ENCODE assay signal across 1 cellular context in genomic region chr19:1205114-1206062, GRCh38.
A peak's percentile ranks its signal among the peaks of the same experiment; 100 is the strongest.
TF ChIP-seq lines count a peak whose summit lies in the region.

STK11 (plus strand) TSS chr19:1205778; CDS start chr19:1206914, 1,136 bp downstream.

TF ChIP-seq in K562, 482 proteins besides CTCF, POLR2A, EP300 and RAD21 (continued from another document and continues in another):
- TF ChIP-seq PCBP1 (IDR thresholded peaks at IDR 0.05; ENCODE audit: low read depth, low read length, poor library complexity, severe bottlenecking): no peak
- no peak for TF ChIP-seq ZNF146 (CRISPR knock-in tag; IDR thresholded peaks at IDR 0.05; ENCODE audit: unreplicated experiment)
- no peak for TF ChIP-seq COPS2 (conservative IDR thresholded peaks at IDR 0.05)
- TF ChIP-seq, protein P1, sequence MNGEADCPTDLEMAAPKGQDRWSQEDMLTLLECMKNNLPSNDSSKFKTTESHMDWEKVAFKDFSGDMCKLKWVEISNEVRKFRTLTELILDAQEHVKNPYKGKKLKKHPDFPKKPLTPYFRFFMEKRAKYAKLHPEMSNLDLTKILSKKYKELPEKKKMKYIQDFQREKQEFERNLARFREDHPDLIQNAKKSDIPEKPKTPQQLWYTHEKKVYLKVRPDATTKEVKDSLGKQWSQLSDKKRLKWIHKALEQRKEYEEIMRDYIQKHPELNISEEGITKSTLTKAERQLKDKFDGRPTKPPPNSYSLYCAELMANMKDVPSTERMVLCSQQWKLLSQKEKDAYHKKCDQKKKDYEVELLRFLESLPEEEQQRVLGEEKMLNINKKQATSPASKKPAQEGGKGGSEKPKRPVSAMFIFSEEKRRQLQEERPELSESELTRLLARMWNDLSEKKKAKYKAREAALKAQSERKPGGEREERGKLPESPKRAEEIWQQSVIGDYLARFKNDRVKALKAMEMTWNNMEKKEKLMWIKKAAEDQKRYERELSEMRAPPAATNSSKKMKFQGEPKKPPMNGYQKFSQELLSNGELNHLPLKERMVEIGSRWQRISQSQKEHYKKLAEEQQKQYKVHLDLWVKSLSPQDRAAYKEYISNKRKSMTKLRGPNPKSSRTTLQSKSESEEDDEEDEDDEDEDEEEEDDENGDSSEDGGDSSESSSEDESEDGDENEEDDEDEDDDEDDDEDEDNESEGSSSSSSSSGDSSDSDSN (IDR thresholded peaks at IDR 0.05; ENCODE audit: borderline replicate concordance in 1 of 2, low read depth in 2 of 2, low read length in 2 of 2): 0 out of 4 replicates have a peak, but pooled peaks have one; percentile 19 to 53
- peak; percentile 56; the same call in 1 of the 2 replicates for TF ChIP-seq ZNF707 (CRISPR knock-in tag; conservative IDR thresholded peaks at IDR 0.05)
- TF ChIP-seq ASH1L (IDR thresholded peaks at IDR 0.05; ENCODE audit: borderline replicate concordance, low read depth, partially characterized antibody): peak; percentile 91
- no peak for TF ChIP-seq NFATC3 (IDR thresholded peaks at IDR 0.05)
- TF ChIP-seq SMARCA5 (IDR thresholded peaks at IDR 0.05): no peak
- TF ChIP-seq SREBF1 (IDR thresholded peaks at IDR 0.05; ENCODE audit: borderline replicate concordance, low read depth, low read length): no peak
- no peak for TF ChIP-seq TARDBP (IDR thresholded peaks at IDR 0.05)
- TF ChIP-seq ARID3A (IDR thresholded peaks at IDR 0.05; ENCODE audit: borderline replicate concordance, low read depth, low read length): no peak
- peak in 1 of 2 experiments; percentile 77; a peak in 2 of 4 replicates for TF ChIP-seq MLLT1 (IDR thresholded peaks at IDR 0.05)
- peak; percentile 81 for TF ChIP-seq TBP (optimal IDR thresholded peaks at IDR 0.05; ENCODE audit: low read depth, low read length)
- TF ChIP-seq, protein P2, sequence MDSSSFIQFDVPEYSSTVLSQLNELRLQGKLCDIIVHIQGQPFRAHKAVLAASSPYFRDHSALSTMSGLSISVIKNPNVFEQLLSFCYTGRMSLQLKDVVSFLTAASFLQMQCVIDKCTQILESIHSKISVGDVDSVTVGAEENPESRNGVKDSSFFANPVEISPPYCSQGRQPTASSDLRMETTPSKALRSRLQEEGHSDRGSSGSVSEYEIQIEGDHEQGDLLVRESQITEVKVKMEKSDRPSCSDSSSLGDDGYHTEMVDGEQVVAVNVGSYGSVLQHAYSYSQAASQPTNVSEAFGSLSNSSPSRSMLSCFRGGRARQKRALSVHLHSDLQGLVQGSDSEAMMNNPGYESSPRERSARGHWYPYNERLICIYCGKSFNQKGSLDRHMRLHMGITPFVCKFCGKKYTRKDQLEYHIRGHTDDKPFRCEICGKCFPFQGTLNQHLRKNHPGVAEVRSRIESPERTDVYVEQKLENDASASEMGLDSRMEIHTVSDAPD (CRISPR knock-in tag; IDR thresholded peaks at IDR 0.05): no peak
- TF ChIP-seq SIRT6 (IDR thresholded peaks at IDR 0.05; ENCODE audit: low read depth, low read length): no peak
- no peak for TF ChIP-seq CUX1 (CRISPR knock-in tag; IDR thresholded peaks at IDR 0.05)
- TF ChIP-seq ZNF253 (CRISPR knock-in tag; conservative IDR thresholded peaks at IDR 0.05): no peak
- peak; percentile 47 for TF ChIP-seq ETS1 (conservative IDR thresholded peaks at IDR 0.05; ENCODE audit: control insufficient read depth, low read depth, low read length)
- TF ChIP-seq ZNF354B (CRISPR knock-in tag; IDR thresholded peaks at IDR 0.05): no peak
- no peak for TF ChIP-seq LARP7 (IDR thresholded peaks at IDR 0.05)
- TF ChIP-seq ZNF282 (CRISPR knock-in tag; IDR thresholded peaks at IDR 0.05): no peak
- TF ChIP-seq FOS (IDR thresholded peaks at IDR 0.05; ENCODE audit: extremely low read depth, insufficient read length): peak; percentile 94
- no peak for TF ChIP-seq SRF (CRISPR knock-in tag; IDR thresholded peaks at IDR 0.05)
- no peak for TF ChIP-seq PTTG1 (tag; IDR thresholded peaks at IDR 0.05; ENCODE audit: low read depth)
- no peak for TF ChIP-seq POLR2AphosphoS2 (IDR thresholded peaks at IDR 0.05; ENCODE audit: low read length)
- TF ChIP-seq CTBP1 (IDR thresholded peaks at IDR 0.05; ENCODE audit: borderline replicate concordance): peak; percentile 74
- no peak for TF ChIP-seq SMAD3 (CRISPR knock-in tag; conservative IDR thresholded peaks at IDR 0.05)
- no peak for TF ChIP-seq ZNF77 (CRISPR knock-in tag; IDR thresholded peaks at IDR 0.05)
- peak; percentile 53 for TF ChIP-seq SIN3B (IDR thresholded peaks at IDR 0.05; ENCODE audit: low read depth)
- no peak for TF ChIP-seq ZNF609 (CRISPR knock-in tag; IDR thresholded peaks at IDR 0.05; ENCODE audit: borderline replicate concordance)
- TF ChIP-seq KLF16 (IDR thresholded peaks at IDR 0.05): no peak
- no peak; a peak in 1 of 4 replicates for TF ChIP-seq TBL1XR1 (IDR thresholded peaks at IDR 0.05; ENCODE audit: low read length in 2 of 2)
- no peak for TF ChIP-seq TSC22D4 (tag; IDR thresholded peaks at IDR 0.05)
- peak; percentile 80 to 83 for TF ChIP-seq NRF1 (conservative IDR thresholded peaks at IDR 0.05 in 1 of 2, IDR thresholded peaks at IDR 0.05 in 1 of 2)
- no peak for TF ChIP-seq XRCC3 (IDR thresholded peaks at IDR 0.05)
- no peak for TF ChIP-seq YBX1 (IDR thresholded peaks at IDR 0.05)
- TF ChIP-seq NBN (IDR thresholded peaks at IDR 0.05; ENCODE audit: low read depth): no peak
- TF ChIP-seq TRIM24 (IDR thresholded peaks at IDR 0.05): no peak
- no peak for TF ChIP-seq EHMT2 (IDR thresholded peaks at IDR 0.05)
- no peak for TF ChIP-seq BCOR (IDR thresholded peaks at IDR 0.05)
- no peak for TF ChIP-seq ZNF316 (IDR thresholded peaks at IDR 0.05)
- no peak for TF ChIP-seq FOXA3 (CRISPR knock-in tag; conservative IDR thresholded peaks at IDR 0.05 in 1 of 2, IDR thresholded peaks at IDR 0.05 in 1 of 2)
- no peak for TF ChIP-seq MYBL2 (IDR thresholded peaks at IDR 0.05; ENCODE audit: low read depth)
- no peak for TF ChIP-seq MYBL2 (CRISPR knock-in tag; IDR thresholded peaks at IDR 0.05; ENCODE audit: borderline replicate concordance)
- TF ChIP-seq MAFG (tag; conservative IDR thresholded peaks at IDR 0.05): no peak
- TF ChIP-seq RB1 (IDR thresholded peaks at IDR 0.05; ENCODE audit: low read depth): peak; percentile 58
- no peak for TF ChIP-seq JUN (IDR thresholded peaks at IDR 0.05; ENCODE audit: borderline replicate concordance, low read depth, low read length)
- TF ChIP-seq JUN (CRISPR knock-in tag; IDR thresholded peaks at IDR 0.05; ENCODE audit: borderline replicate concordance): no peak
- peak; percentile 37; the same call in 1 of the 2 replicates for TF ChIP-seq GTF2E2 (tag; IDR thresholded peaks at IDR 0.05)
- TF ChIP-seq, protein P3, sequence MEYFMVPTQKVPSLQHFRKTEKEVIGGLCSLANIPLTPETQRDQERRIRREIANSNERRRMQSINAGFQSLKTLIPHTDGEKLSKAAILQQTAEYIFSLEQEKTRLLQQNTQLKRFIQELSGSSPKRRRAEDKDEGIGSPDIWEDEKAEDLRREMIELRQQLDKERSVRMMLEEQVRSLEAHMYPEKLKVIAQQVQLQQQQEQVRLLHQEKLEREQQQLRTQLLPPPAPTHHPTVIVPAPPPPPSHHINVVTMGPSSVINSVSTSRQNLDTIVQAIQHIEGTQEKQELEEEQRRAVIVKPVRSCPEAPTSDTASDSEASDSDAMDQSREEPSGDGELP (CRISPR knock-in tag; IDR thresholded peaks at IDR 0.05; ENCODE audit: borderline replicate concordance): 0 out of 2 replicates have a peak, but pooled peaks have one; percentile 49
- TF ChIP-seq PHB (CRISPR knock-in tag; IDR thresholded peaks at IDR 0.05): no peak
- no peak for TF ChIP-seq U2AF1 (optimal IDR thresholded peaks at IDR 0.05; ENCODE audit: low read depth, low read length)
- TF ChIP-seq ZNF347 (CRISPR knock-in tag; IDR thresholded peaks at IDR 0.05; ENCODE audit: low read depth): no peak
